In the genomic region with DNA sequence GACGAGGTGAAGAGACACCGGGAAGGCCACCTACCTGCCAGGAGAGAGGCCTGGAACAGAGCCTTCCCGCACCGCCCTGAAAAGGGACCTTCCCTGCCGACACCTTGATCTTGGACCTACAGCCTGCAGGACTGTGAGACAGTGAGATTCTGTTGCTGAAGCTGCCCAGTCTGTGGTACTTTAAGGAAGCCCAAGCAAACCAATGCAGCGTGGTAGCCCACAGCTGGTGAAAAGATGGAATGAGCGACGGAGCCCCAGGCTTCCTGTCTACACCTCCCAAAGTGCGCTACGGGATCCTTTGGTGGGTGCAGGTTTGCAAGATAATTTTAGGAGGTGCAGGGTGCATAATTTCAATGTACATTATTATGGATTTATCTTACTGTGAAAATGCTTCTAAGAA, we compare ENCODE assay signal across 23 cellular contexts. TPM values are rescaled to one million over a fixed set of nuclear protein-coding genes. Genes with fewer than 3 reads are reported as not detected.
A peak's percentile ranks its signal among the peaks of the same experiment; 100 is the strongest.
DNase-seq lines count a peak whose midpoint lies in the region; ATAC-seq and TF ChIP-seq lines count a peak whose summit lies in the region.
"Had no signal": no experiment of that assay in that cellular context is flagged by ENCODE, and none has a peak within 500 bp of the region (broad histone marks: within the 10 kb centered on the region; RNA-seq: fewer than 3 reads in every experiment).

No MANE protein-coding gene starts in this region.

- H4K20me1 ChIP-seq in BLaER1 treated with 17β-estradiol and CSF1 and Interleukin-3, amounts not matched to agents 10 nM and 100 nM: no peaks in the 10 kb centered on the region

- no peak overlapping the region for H4K5ac ChIP-seq in mesendoderm (ENCODE audit: low read length)

- H2BK15ac ChIP-seq in mesendoderm (replicated peaks; ENCODE audit: low read depth): no peak overlapping the region

- H3K79me1 ChIP-seq in mesendoderm (ENCODE audit: low read length): peaks cover 3% of the 10 kb centered on the region

- H3K9me3 ChIP-seq in BLaER1 treated with 17β-estradiol and CSF1 and Interleukin-3, amounts not matched to agents 10 nM and 100 nM (replicated peaks in 1 of 11): no peaks in the 10 kb centered on the region
- H3K9me3 ChIP-seq in KOPT-K1 (ENCODE audit: insufficient read depth, low read length, poor library complexity, severe bottlenecking) (no peaks in the 10 kb centered on the region), stomach (no peaks in the 10 kb centered on the region)

- no peak overlapping the region for H3K4me3 ChIP-seq in BLaER1 treated with 17β-estradiol and CSF1 and Interleukin-3, amounts not matched to agents 10 nM and 100 nM
- H3K4me3 ChIP-seq in mesendoderm (ENCODE audit: low read length) (no peak overlapping the region), stomach (no peak overlapping the region)

- no peak overlapping the region for H4K8ac ChIP-seq in mesendoderm (ENCODE audit: low read depth, low read length)

- no peak for TF ChIP-seq POLR2A in stomach (IDR thresholded peaks at IDR 0.05)

- no CpG with 5 or more reads among the region's 10 CpGs for WGBS in mesendoderm (ENCODE audit: extremely low coverage, insufficient coverage, low lambda C conversion rate)
- 64 to 80% (median 76%) methylated on average over 10 of the region's 10 CpGs for WGBS in stomach, 5 donors

- peak overlapping the region in 7 of 11 experiments; percentile 57 to 68 (median 63); a peak in 12 of 22 replicates for H3K4me2 ChIP-seq in BLaER1 treated with 17β-estradiol and CSF1 and Interleukin-3, amounts not matched to agents 10 nM and 100 nM
- H3K4me2 ChIP-seq in mesendoderm (ENCODE audit: low read length): no peak overlapping the region

- H3K79me2 ChIP-seq in mesendoderm (ENCODE audit: control insufficient read depth, insufficient read depth, low read length): peaks cover 2% of the 10 kb centered on the region

- no peak overlapping the region for H2BK5ac ChIP-seq in mesendoderm (ENCODE audit: low read length)

- H3K4me1 ChIP-seq in BLaER1 treated with 17β-estradiol and CSF1 and Interleukin-3, amounts not matched to agents 10 nM and 100 nM: peaks cover 0 to 31% (median 20%) of the 10 kb centered on the region in 10 experiments; a peak in 15 of 20 replicates
- H3K4me1 ChIP-seq in mesendoderm (ENCODE audit: control insufficient read depth, low read depth, low read length) (peaks cover 14% of the 10 kb centered on the region), stomach (no peaks in the 10 kb centered on the region)

- no peak overlapping the region for H3K27ac ChIP-seq in BLaER1 treated with 17β-estradiol and CSF1 and Interleukin-3, amounts not matched to agents 10 nM and 100 nM
- H3K27ac ChIP-seq in KOPT-K1 (ENCODE audit: low read depth, low read length, poor library complexity, severe bottlenecking) (peak overlapping the region; percentile 47), mesendoderm (ENCODE audit: low read depth, low read length) (no peak overlapping the region), stomach (no peak overlapping the region)
- H3K27ac ChIP-seq: HL-60 had no signal

- no peaks in the 10 kb centered on the region for H3K36me3 ChIP-seq in BLaER1 treated with 17β-estradiol and CSF1 and Interleukin-3, amounts not matched to agents 10 nM and 100 nM
- H3K36me3 ChIP-seq in KOPT-K1 (ENCODE audit: insufficient read depth, low read length) (no peaks in the 10 kb centered on the region), mesendoderm (ENCODE audit: control insufficient read depth, insufficient read depth, low read length) (no peaks in the 10 kb centered on the region), stomach (no peaks in the 10 kb centered on the region)

- no peak for ATAC-seq in GM19324 (IDR thresholded peaks at IDR 0.05; ENCODE audit: low FRiP score, unreplicated experiment)

- no peak for TF ChIP-seq EP300 in stomach (IDR thresholded peaks at IDR 0.05)

- DNase-seq in mesendoderm: no peak
- DNase-seq in stomach: peak; percentile 8
- DNase-seq in stimulated activated naive CD4-positive, alpha-beta T cell treated with Interleukin-2 at 50 U/mL for 16 hours (lab: John Stamatoyannopoulos, UW): no peak
- DNase-seq in putamen (ENCODE audit: low spot score): no peak
- DNase-seq in NOMO-1 (lab: John Stamatoyannopoulos, UW; ENCODE audit: unreplicated experiment in 2 of 2): no peak
- DNase-seq: ACHN, DMS79 treated with DMSO at 0.1 percent for 48 hours, H9, Karpas-422, NCI-H1417 treated with DMSO at 0.1 percent for 48 hours, NCI-H187 treated with DMSO at 0.1 percent for 48 hours, NCI-H2227 treated with DMSO at 0.1 percent for 48 hours, NCI-H510A treated with DMSO at 0.1 percent for 48 hours, NCI-H82, SHP77 had no signal

- H3K4ac ChIP-seq in mesendoderm (ENCODE audit: low read depth, low read length): no peak overlapping the region

- H3K18ac ChIP-seq in mesendoderm (ENCODE audit: low read length): no peak overlapping the region

- H2AK5ac ChIP-seq in mesendoderm (ENCODE audit: low read length): peak overlapping the region; percentile 23

- no peak overlapping the region for H3K23ac ChIP-seq in mesendoderm (ENCODE audit: low read length)

- no peak overlapping the region for H3K56ac ChIP-seq in mesendoderm (ENCODE audit: low read length)

- intact Hi-C loops in stomach (cut with DNase I; ENCODE audit: low total_unique reads): no loop called here

- H3K9ac ChIP-seq in BLaER1 treated with 17β-estradiol and CSF1 and Interleukin-3, amounts not matched to agents 10 nM and 100 nM: no peak overlapping the region
- H3K9ac ChIP-seq in mesendoderm (ENCODE audit: low read length): no peak overlapping the region

- no peak for TF ChIP-seq CTCF in stomach (IDR thresholded peaks at IDR 0.05)

- H2BK120ac ChIP-seq in mesendoderm (ENCODE audit: low read depth, low read length): no peak overlapping the region

- no peaks in the 10 kb centered on the region for H3K27me3 ChIP-seq in BLaER1 treated with 17β-estradiol and CSF1 and Interleukin-3, amounts not matched to agents 10 nM and 100 nM
- H3K27me3 ChIP-seq in mesendoderm (ENCODE audit: insufficient read depth, low read length, poor library complexity) (no peaks in the 10 kb centered on the region), stomach (peaks cover 0 to 42% (median 0%) of the 10 kb centered on the region in 3 donors)

RNA-seq across cellular contexts. Expression of a gene that starts 33.9 kb away (rescaled TPM):
- 0.95 TPM for polyA plus RNA-seq in mesendoderm (2013, experiment 1 of 2)
- polyA plus RNA-seq in mesendoderm (2013, experiment 2 of 2): 0.81 TPM
- total RNA-seq in stomach: under 1 TPM in 1 of 5 donors, not detected in 4; 0.37 TPM
- 1 to 10 TPM in 2 of 3 donors, under 1 TPM in 1; 0.25 to 1.8 (median 1.8) TPM for polyA plus RNA-seq in stomach
- total RNA-seq: G401, HT1080, MCF 10A, RPMI7951 had no signal
